ENCODE assay signal across 26 cellular contexts in the genomic region with DNA sequence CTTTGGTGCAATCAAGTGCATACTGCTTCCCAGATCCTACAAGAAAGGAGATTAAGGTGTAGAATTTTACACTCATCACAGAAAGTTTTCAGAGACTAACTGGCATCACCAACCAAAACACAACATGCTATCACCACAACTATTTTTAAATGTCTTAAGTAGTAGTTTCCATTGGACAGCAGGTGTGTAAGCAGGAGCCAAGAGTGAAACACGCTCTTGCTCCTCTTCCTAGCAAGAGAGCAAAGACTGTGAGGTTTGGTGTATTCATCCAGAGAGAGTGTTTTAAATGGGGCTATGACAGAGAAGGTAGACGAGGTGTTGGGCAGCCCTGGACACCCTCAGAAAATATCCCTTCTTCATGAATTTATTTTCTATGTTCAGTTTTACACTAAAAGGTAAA. TPM values are rescaled to one million over a fixed set of nuclear protein-coding genes. Genes with fewer than 3 reads are reported as not detected.
"Had no signal": no experiment of that assay in that cellular context is flagged by ENCODE, and none has a peak within 500 bp of the region (broad histone marks: within the 10 kb centered on the region; RNA-seq: fewer than 3 reads in every experiment).

No MANE protein-coding gene starts in this region.

- H3K4me3 ChIP-seq: adrenal gland, hepatocyte, left lung, lung, thoracic aorta, upper lobe of left lung had no signal

- H2AFZ ChIP-seq: hepatocyte had no signal

- H3K79me2 ChIP-seq: hepatocyte had no signal

- H3K9me3 ChIP-seq: adrenal gland, left lung, thoracic aorta, upper lobe of left lung had no signal

- DNase-seq: activated CD4-positive, alpha-beta T cell treated with anti-CD3 and anti-CD28 coated beads, Interleukin-2, amount 10 ng/mL, durations not matched to agents 24 days and 14 days; activated CD8-positive, alpha-beta memory T cell treated with anti-CD3 and anti-CD28 coated beads, Interleukin-2, amount 10 ng/mL, durations not matched to agents 7 days and 5 days; activated CD8-positive, alpha-beta T cell treated with anti-CD3 and anti-CD28 coated beads for 36 hours; activated effector memory CD4-positive, alpha-beta T cell treated with anti-CD3 and anti-CD28 coated beads, Interleukin-2, amount 50 U/mL, for 16 hours; activated naive CD4-positive, alpha-beta T cell treated with anti-CD3 and anti-CD28 coated beads, Interleukin-2, amount 10 ng/mL, durations not matched to agents 7 days and 5 days; activated T-cell treated with anti-CD3 and anti-CD28 coated beads for 4 hours; adrenal gland; central memory CD4-positive, alpha-beta T cell; effector memory CD4-positive, alpha-beta T cell; foreskin melanocyte; kidney glomerular epithelial cell; small intestine; stimulated activated CD4-positive, alpha-beta T cell treated with anti-CD3 and anti-CD28 coated beads, Interleukin-15, amount 100 ng/mL, for 24 hours; stimulated activated naive CD4-positive, alpha-beta T cell; T-helper 17 cell; upper lobe of left lung had no signal

- H3K4me2 ChIP-seq: hepatocyte had no signal

- H3K4me3 Mint-ChIP-seq: activated CD4-positive, alpha-beta T cell treated with anti-CD3 and anti-CD28 coated beads, Interleukin-2, amount 10 ng/mL, durations not matched to agents 24 days and 14 days; activated CD8-positive, alpha-beta memory T cell treated with anti-CD3 and anti-CD28 coated beads, Interleukin-2, amount 10 ng/mL, durations not matched to agents 7 days and 5 days; activated CD8-positive, alpha-beta T cell treated with anti-CD3 and anti-CD28 coated beads for 36 hours; activated naive CD4-positive, alpha-beta T cell treated with anti-CD3 and anti-CD28 coated beads, Interleukin-2, amount 10 ng/mL, durations not matched to agents 7 days and 5 days; mesothelial cell of epicardium; T-helper 17 cell had no signal

- ATAC-seq: activated CD8-positive, alpha-beta memory T cell treated with anti-CD3 and anti-CD28 coated beads, Interleukin-2, amount 10 ng/mL, durations not matched to agents 7 days and 5 days; left lung; sciatic nerve had no signal

- H3K36me3 ChIP-seq: adrenal gland, thoracic aorta had no signal

- H3K27me3 Mint-ChIP-seq: activated CD8-positive, alpha-beta T cell treated with anti-CD3 and anti-CD28 coated beads for 36 hours had no signal

- H3K27me3 ChIP-seq: adrenal gland, hepatocyte, upper lobe of left lung had no signal

- H3K9me3 Mint-ChIP-seq: activated CD4-positive, alpha-beta T cell treated with anti-CD3 and anti-CD28 coated beads, Interleukin-2, amount 10 ng/mL, durations not matched to agents 24 days and 14 days; activated CD8-positive, alpha-beta T cell treated with anti-CD3 and anti-CD28 coated beads for 36 hours; activated naive CD4-positive, alpha-beta T cell treated with anti-CD3 and anti-CD28 coated beads, Interleukin-2, amount 10 ng/mL, durations not matched to agents 7 days and 5 days; mesothelial cell of epicardium had no signal

- H3K27ac Mint-ChIP-seq: activated CD4-positive, alpha-beta T cell treated with anti-CD3 and anti-CD28 coated beads, Interleukin-2, amount 10 ng/mL, durations not matched to agents 24 days and 14 days; activated CD8-positive, alpha-beta memory T cell treated with anti-CD3 and anti-CD28 coated beads, Interleukin-2, amount 10 ng/mL, durations not matched to agents 7 days and 5 days; activated CD8-positive, alpha-beta T cell treated with anti-CD3 and anti-CD28 coated beads for 36 hours; activated naive CD4-positive, alpha-beta T cell treated with anti-CD3 and anti-CD28 coated beads, Interleukin-2, amount 10 ng/mL, durations not matched to agents 7 days and 5 days; mesothelial cell of epicardium; T-helper 17 cell had no signal

- H3K4me1 Mint-ChIP-seq: activated CD4-positive, alpha-beta T cell treated with anti-CD3 and anti-CD28 coated beads, Interleukin-2, amount 10 ng/mL, durations not matched to agents 24 days and 14 days; mesothelial cell of epicardium had no signal

- H3K4me1 ChIP-seq: adrenal gland, upper lobe of left lung had no signal

- H3K36me3 Mint-ChIP-seq: mesothelial cell of epicardium had no signal

- H3K27ac ChIP-seq: adrenal gland, hepatocyte, thoracic aorta, upper lobe of left lung had no signal

RNA-seq across cellular contexts. Expression of gene LILRA4, which starts 12.5 kb away (rescaled TPM):
- total RNA-seq: activated CD4-positive, alpha-beta T cell treated with anti-CD3 and anti-CD28 coated beads, Interleukin-2, amount 10 ng/mL, durations not matched to agents 24 days and 14 days; activated CD8-positive, alpha-beta memory T cell treated with anti-CD3 and anti-CD28 coated beads, Interleukin-2, amount 10 ng/mL, durations not matched to agents 7 days and 5 days; activated CD8-positive, alpha-beta T cell treated with anti-CD3 and anti-CD28 coated beads for 36 hours; astrocyte; dermis microvascular lymphatic vessel endothelial cell; hepatocyte; mesothelial cell of epicardium; renal cortical epithelial cell; thoracic aorta had no signal
- polyA plus RNA-seq: adrenal gland, hepatocyte, neural cell had no signal

RNA-seq across cellular contexts. Expression of gene LAIR1, which starts 13.3 kb away (rescaled TPM):
- total RNA-seq: astrocyte, dermis microvascular lymphatic vessel endothelial cell, renal cortical epithelial cell had no signal
- polyA plus RNA-seq: neural cell had no signal

RNA-seq across cellular contexts. Expression of gene LILRA5, which starts 38.5 kb away (rescaled TPM):
- total RNA-seq: activated CD4-positive, alpha-beta T cell treated with anti-CD3 and anti-CD28 coated beads, Interleukin-2, amount 10 ng/mL, durations not matched to agents 24 days and 14 days; activated CD8-positive, alpha-beta memory T cell treated with anti-CD3 and anti-CD28 coated beads, Interleukin-2, amount 10 ng/mL, durations not matched to agents 7 days and 5 days; activated CD8-positive, alpha-beta T cell treated with anti-CD3 and anti-CD28 coated beads for 36 hours; astrocyte; dermis microvascular lymphatic vessel endothelial cell; hepatocyte; mesothelial cell of epicardium; renal cortical epithelial cell had no signal
- polyA plus RNA-seq: hepatocyte, neural cell had no signal
